ENCODE assay signal across 1 cellular context in the genomic region with DNA sequence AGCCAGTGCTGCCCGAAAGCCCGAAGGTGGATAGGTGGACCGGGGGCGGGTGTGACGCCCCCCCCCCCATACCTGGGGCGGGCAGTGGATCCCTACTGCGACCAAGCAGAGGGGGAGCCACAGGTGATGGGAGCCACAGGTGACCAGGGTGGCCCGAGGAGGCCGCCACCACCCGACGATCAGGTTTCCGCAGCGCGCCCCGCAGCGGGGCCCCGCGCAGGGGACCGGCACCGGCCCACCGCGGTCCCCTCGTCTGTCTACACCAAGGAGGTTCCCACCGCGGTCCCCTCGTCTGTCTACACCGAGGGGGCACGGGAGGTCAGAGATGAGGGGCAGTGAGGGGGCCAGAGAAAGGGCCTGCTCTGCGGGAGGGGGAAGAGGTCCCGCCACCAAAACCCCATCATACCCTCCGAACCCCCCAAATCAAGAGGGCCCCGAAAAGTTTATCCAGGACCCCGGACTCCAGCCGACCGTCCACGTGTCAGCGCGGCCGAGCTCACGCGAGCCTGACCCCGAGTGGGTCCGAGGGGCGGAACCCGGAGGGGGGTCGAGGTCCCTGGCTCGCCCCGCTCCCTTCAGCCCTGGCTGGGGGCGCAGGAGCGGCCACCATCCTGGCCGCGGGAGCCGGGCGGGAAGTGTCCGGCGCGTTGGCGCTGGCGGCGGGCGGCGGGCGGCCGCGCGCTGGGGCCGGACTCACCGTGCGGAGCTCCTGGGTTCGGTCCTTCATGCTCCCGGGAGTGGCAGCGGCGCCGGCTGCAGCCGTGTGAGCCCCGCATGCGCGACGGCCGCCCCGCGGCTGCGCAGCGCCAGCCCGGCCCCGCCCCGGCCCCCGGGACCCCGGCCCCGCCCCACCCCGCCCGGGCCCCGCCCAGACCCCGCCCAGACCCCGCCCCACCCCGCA.
A peak's percentile ranks its signal among the peaks of the same experiment; 100 is the strongest.
TF ChIP-seq lines count a peak whose summit lies in the region.

A gene (minus strand): TSS at position 765 of the 901 bp plus-strand sequence. CDS start 38 bp downstream, at position 727.

TF ChIP-seq in HepG2, 621 proteins besides CTCF, POLR2A, EP300 and RAD21 (continued from another document and continues in another):
- TF ChIP-seq, protein P1, sequence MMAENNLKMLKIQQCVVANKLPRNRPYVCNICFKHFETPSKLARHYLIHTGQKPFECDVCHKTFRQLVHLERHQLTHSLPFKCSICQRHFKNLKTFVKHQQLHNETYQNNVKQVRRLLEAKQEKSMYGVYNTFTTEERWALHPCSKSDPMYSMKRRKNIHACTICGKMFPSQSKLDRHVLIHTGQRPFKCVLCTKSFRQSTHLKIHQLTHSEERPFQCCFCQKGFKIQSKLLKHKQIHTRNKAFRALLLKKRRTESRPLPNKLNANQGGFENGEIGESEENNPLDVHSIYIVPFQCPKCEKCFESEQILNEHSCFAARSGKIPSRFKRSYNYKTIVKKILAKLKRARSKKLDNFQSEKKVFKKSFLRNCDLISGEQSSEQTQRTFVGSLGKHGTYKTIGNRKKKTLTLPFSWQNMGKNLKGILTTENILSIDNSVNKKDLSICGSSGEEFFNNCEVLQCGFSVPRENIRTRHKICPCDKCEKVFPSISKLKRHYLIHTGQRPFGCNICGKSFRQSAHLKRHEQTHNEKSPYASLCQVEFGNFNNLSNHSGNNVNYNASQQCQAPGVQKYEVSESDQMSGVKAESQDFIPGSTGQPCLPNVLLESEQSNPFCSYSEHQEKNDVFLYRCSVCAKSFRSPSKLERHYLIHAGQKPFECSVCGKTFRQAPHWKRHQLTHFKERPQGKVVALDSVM (CRISPR knock-in tag; IDR thresholded peaks at IDR 0.05) = peak; percentile 53; the same call in 1 of the 2 replicates
- TF ChIP-seq, protein P2, sequence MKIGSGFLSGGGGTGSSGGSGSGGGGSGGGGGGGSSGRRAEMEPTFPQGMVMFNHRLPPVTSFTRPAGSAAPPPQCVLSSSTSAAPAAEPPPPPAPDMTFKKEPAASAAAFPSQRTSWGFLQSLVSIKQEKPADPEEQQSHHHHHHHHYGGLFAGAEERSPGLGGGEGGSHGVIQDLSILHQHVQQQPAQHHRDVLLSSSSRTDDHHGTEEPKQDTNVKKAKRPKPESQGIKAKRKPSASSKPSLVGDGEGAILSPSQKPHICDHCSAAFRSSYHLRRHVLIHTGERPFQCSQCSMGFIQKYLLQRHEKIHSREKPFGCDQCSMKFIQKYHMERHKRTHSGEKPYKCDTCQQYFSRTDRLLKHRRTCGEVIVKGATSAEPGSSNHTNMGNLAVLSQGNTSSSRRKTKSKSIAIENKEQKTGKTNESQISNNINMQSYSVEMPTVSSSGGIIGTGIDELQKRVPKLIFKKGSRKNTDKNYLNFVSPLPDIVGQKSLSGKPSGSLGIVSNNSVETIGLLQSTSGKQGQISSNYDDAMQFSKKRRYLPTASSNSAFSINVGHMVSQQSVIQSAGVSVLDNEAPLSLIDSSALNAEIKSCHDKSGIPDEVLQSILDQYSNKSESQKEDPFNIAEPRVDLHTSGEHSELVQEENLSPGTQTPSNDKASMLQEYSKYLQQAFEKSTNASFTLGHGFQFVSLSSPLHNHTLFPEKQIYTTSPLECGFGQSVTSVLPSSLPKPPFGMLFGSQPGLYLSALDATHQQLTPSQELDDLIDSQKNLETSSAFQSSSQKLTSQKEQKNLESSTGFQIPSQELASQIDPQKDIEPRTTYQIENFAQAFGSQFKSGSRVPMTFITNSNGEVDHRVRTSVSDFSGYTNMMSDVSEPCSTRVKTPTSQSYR (CRISPR knock-in tag; IDR thresholded peaks at IDR 0.05; ENCODE audit: borderline replicate concordance) = no peak
- no peak for TF ChIP-seq ZC3H4 (CRISPR knock-in tag; IDR thresholded peaks at IDR 0.05; ENCODE audit: borderline replicate concordance)
- TF ChIP-seq ZNF296 (CRISPR knock-in tag; conservative IDR thresholded peaks at IDR 0.05) = no peak
- TF ChIP-seq, protein P3, sequence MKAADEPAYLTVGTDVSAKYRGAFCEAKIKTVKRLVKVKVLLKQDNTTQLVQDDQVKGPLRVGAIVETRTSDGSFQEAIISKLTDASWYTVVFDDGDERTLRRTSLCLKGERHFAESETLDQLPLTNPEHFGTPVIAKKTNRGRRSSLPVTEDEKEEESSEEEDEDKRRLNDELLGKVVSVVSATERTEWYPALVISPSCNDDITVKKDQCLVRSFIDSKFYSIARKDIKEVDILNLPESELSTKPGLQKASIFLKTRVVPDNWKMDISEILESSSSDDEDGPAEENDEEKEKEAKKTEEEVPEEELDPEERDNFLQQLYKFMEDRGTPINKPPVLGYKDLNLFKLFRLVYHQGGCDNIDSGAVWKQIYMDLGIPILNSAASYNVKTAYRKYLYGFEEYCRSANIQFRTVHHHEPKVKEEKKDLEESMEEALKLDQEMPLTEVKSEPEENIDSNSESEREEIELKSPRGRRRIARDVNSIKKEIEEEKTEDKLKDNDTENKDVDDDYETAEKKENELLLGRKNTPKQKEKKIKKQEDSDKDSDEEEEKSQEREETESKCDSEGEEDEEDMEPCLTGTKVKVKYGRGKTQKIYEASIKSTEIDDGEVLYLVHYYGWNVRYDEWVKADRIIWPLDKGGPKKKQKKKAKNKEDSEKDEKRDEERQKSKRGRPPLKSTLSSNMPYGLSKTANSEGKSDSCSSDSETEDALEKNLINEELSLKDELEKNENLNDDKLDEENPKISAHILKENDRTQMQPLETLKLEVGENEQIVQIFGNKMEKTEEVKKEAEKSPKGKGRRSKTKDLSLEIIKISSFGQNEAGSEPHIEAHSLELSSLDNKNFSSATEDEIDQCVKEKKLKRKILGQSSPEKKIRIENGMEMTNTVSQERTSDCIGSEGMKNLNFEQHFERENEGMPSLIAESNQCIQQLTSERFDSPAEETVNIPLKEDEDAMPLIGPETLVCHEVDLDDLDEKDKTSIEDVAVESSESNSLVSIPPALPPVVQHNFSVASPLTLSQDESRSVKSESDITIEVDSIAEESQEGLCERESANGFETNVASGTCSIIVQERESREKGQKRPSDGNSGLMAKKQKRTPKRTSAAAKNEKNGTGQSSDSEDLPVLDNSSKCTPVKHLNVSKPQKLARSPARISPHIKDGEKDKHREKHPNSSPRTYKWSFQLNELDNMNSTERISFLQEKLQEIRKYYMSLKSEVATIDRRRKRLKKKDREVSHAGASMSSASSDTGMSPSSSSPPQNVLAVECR (CRISPR knock-in tag; IDR thresholded peaks at IDR 0.05; ENCODE audit: borderline replicate concordance) = peak; percentile 45; the same call in 1 of the 2 replicates
- no peak for TF ChIP-seq ZFP37 (CRISPR knock-in tag; IDR thresholded peaks at IDR 0.05; ENCODE audit: borderline replicate concordance)
- no peak for TF ChIP-seq ZNF660 (CRISPR knock-in tag; IDR thresholded peaks at IDR 0.05; ENCODE audit: borderline replicate concordance, low read depth)
- peak; percentile 77; the same call in 1 of the 2 replicates for TF ChIP-seq ZNF678 (CRISPR knock-in tag; IDR thresholded peaks at IDR 0.05)
- 0 out of 2 replicates have a peak, but pooled peaks have one; percentile 65 for TF ChIP-seq PAX8 (CRISPR knock-in tag; IDR thresholded peaks at IDR 0.05; ENCODE audit: borderline replicate concordance)
- TF ChIP-seq ZBTB20 (CRISPR knock-in tag; IDR thresholded peaks at IDR 0.05; ENCODE audit: borderline replicate concordance, low read depth) = no peak
- no peak for TF ChIP-seq ZNF224 (CRISPR knock-in tag; IDR thresholded peaks at IDR 0.05)
- TF ChIP-seq, protein P4, sequence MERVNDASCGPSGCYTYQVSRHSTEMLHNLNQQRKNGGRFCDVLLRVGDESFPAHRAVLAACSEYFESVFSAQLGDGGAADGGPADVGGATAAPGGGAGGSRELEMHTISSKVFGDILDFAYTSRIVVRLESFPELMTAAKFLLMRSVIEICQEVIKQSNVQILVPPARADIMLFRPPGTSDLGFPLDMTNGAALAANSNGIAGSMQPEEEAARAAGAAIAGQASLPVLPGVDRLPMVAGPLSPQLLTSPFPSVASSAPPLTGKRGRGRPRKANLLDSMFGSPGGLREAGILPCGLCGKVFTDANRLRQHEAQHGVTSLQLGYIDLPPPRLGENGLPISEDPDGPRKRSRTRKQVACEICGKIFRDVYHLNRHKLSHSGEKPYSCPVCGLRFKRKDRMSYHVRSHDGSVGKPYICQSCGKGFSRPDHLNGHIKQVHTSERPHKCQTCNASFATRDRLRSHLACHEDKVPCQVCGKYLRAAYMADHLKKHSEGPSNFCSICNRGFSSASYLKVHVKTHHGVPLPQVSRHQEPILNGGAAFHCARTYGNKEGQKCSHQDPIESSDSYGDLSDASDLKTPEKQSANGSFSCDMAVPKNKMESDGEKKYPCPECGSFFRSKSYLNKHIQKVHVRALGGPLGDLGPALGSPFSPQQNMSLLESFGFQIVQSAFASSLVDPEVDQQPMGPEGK (CRISPR knock-in tag; IDR thresholded peaks at IDR 0.05) = peak; percentile 18; the same call in 1 of the 2 replicates
- TF ChIP-seq, protein P5, sequence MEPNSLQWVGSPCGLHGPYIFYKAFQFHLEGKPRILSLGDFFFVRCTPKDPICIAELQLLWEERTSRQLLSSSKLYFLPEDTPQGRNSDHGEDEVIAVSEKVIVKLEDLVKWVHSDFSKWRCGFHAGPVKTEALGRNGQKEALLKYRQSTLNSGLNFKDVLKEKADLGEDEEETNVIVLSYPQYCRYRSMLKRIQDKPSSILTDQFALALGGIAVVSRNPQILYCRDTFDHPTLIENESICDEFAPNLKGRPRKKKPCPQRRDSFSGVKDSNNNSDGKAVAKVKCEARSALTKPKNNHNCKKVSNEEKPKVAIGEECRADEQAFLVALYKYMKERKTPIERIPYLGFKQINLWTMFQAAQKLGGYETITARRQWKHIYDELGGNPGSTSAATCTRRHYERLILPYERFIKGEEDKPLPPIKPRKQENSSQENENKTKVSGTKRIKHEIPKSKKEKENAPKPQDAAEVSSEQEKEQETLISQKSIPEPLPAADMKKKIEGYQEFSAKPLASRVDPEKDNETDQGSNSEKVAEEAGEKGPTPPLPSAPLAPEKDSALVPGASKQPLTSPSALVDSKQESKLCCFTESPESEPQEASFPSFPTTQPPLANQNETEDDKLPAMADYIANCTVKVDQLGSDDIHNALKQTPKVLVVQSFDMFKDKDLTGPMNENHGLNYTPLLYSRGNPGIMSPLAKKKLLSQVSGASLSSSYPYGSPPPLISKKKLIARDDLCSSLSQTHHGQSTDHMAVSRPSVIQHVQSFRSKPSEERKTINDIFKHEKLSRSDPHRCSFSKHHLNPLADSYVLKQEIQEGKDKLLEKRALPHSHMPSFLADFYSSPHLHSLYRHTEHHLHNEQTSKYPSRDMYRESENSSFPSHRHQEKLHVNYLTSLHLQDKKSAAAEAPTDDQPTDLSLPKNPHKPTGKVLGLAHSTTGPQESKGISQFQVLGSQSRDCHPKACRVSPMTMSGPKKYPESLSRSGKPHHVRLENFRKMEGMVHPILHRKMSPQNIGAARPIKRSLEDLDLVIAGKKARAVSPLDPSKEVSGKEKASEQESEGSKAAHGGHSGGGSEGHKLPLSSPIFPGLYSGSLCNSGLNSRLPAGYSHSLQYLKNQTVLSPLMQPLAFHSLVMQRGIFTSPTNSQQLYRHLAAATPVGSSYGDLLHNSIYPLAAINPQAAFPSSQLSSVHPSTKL (CRISPR knock-in tag; IDR thresholded peaks at IDR 0.05) = 0 out of 2 replicates have a peak, but pooled peaks have one; percentile 9
- no peak; the same call in 1 of the 2 replicates for TF ChIP-seq MYC (CRISPR knock-in tag; IDR thresholded peaks at IDR 0.05; ENCODE audit: borderline replicate concordance)
- no peak for TF ChIP-seq NFIC (IDR thresholded peaks at IDR 0.05; ENCODE audit: low read length)
- TF ChIP-seq, protein P6, sequence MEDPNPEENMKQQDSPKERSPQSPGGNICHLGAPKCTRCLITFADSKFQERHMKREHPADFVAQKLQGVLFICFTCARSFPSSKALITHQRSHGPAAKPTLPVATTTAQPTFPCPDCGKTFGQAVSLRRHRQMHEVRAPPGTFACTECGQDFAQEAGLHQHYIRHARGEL (CRISPR knock-in tag; IDR thresholded peaks at IDR 0.05) = no peak
- TF ChIP-seq, protein P7, sequence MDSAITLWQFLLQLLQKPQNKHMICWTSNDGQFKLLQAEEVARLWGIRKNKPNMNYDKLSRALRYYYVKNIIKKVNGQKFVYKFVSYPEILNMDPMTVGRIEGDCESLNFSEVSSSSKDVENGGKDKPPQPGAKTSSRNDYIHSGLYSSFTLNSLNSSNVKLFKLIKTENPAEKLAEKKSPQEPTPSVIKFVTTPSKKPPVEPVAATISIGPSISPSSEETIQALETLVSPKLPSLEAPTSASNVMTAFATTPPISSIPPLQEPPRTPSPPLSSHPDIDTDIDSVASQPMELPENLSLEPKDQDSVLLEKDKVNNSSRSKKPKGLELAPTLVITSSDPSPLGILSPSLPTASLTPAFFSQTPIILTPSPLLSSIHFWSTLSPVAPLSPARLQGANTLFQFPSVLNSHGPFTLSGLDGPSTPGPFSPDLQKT (CRISPR knock-in tag; IDR thresholded peaks at IDR 0.05; ENCODE audit: borderline replicate concordance) = no peak
- TF ChIP-seq ARNT2 (CRISPR knock-in tag; IDR thresholded peaks at IDR 0.05; ENCODE audit: low read depth) = 0 out of 2 replicates have a peak, but pooled peaks have one; percentile 26
- 0 out of 2 replicates have a peak, but pooled peaks have one; percentile 34 for TF ChIP-seq NR2C2 (CRISPR knock-in tag; IDR thresholded peaks at IDR 0.05; ENCODE audit: borderline replicate concordance)
- TF ChIP-seq, protein P8, sequence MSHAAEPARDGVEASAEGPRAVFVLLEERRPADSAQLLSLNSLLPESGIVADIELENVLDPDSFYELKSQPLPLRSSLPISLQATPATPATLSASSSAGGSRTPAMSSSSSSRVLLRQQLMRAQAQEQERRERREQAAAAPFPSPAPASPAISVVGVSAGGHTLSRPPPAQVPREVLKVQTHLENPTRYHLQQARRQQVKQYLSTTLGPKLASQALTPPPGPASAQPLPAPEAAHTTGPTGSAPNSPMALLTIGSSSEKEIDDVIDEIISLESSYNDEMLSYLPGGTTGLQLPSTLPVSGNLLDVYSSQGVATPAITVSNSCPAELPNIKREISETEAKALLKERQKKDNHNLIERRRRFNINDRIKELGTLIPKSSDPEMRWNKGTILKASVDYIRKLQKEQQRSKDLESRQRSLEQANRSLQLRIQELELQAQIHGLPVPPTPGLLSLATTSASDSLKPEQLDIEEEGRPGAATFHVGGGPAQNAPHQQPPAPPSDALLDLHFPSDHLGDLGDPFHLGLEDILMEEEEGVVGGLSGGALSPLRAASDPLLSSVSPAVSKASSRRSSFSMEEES (CRISPR knock-in tag; IDR thresholded peaks at IDR 0.05) = no peak
- peak; percentile 51; the same call in 1 of the 2 replicates for TF ChIP-seq ZFX (CRISPR knock-in tag; IDR thresholded peaks at IDR 0.05; ENCODE audit: low read depth)
- TF ChIP-seq TEAD3 (CRISPR knock-in tag; optimal IDR thresholded peaks at IDR 0.05; ENCODE audit: borderline replicate concordance) = no peak
- TF ChIP-seq FOXM1 (CRISPR knock-in tag; IDR thresholded peaks at IDR 0.05) = no peak
- TF ChIP-seq, protein P9, sequence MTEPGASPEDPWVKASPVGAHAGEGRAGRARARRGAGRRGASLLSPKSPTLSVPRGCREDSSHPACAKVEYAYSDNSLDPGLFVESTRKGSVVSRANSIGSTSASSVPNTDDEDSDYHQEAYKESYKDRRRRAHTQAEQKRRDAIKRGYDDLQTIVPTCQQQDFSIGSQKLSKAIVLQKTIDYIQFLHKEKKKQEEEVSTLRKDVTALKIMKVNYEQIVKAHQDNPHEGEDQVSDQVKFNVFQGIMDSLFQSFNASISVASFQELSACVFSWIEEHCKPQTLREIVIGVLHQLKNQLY (CRISPR knock-in tag; IDR thresholded peaks at IDR 0.05) = no peak
- no peak for TF ChIP-seq ZNF577 (CRISPR knock-in tag; IDR thresholded peaks at IDR 0.05; ENCODE audit: borderline replicate concordance, low read depth)
- no peak for TF ChIP-seq ASH2L (IDR thresholded peaks at IDR 0.05; ENCODE audit: insufficient read length, low read depth, low read length)
